In the genomic region with DNA sequence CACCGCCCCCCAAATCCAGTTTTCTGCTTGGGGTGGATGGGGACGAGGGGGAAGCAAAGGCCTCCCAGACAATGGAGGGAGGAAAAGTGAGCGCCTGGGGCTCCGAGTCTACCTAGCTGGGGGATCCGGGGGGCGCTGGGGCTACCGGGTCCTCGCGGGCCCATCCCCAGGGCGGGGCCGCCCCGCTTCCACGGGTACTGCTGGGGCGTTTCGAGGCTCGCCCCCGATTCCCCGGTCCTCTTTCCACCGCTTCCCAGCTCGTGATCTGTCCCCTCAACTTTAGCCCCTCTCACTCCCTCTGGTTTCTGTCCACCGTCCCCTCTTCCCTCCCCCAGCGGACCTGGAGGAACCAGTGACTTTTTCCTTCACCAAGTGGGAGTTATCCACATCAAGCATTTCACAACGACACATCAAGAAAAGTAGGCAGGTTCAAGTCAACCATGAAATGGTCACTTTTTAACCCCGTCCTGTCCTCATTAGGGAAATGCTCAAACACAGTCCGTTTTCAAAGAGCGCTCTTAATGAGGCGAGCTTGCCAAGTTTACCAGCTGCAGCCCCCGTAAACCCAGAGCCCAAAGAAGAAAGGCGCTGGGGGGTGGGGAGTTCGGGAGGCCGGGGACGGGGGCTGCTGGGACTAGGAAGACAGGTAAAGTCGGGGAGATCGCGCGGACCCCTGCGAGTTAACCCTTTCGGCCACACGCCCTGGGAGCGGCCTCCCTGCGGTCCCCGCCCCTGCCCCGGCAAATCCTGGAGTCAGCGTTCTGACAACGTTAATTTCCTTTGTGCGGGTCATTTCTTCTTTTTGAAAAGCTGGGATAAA, we compare ENCODE assay signal across 8 cellular contexts. TPM values are rescaled to one million over a fixed set of nuclear protein-coding genes. Genes with fewer than 3 reads are reported as not detected.
DNase-seq lines count a peak whose midpoint lies in the region; ATAC-seq, FAIRE-seq and TF ChIP-seq lines count a peak whose summit lies in the region.

No MANE protein-coding gene starts in this region.

- H3K4me1 ChIP-seq in fibroblast of lung (ENCODE audit: control insufficient read depth, extremely low read depth, insufficient read depth, low read length), result peaks cover 5% of the 10 kb centered on the region

- intact Hi-C loops in natural killer cell (cut with micrococcal nuclease), result no loop called here

- H4K20me1 ChIP-seq in fibroblast of lung (ENCODE audit: control insufficient read depth, extremely low read depth, insufficient read depth, low read length), result no peaks in the 10 kb centered on the region

- CTCF ChIA-PET in activated naive CD4-positive, alpha-beta T cell treated with anti-CD3 and anti-CD28 coated beads, Interleukin-2, amount 10 ng/mL, durations not matched to agents 7 days and 5 days (lab: Charles Lee), result no interaction called here

- no peaks in the 10 kb centered on the region for H3K36me3 ChIP-seq in fibroblast of lung (ENCODE audit: control insufficient read depth, insufficient read depth, low read length)

- no peak for DNase-seq in activated naive CD4-positive, alpha-beta T cell treated with anti-CD3 and anti-CD28 coated beads, Interleukin-2, amount 10 ng/mL, durations not matched to agents 7 days and 5 days
- no peak for DNase-seq in activated naive CD4-positive, alpha-beta T cell treated with Interleukin-2 at 50 U/mL for 16 hours
- DNase-seq in SW480 (ENCODE audit: low spot score), result peak; percentile 38
- peak; percentile 56 to 61 for DNase-seq in fibroblast of lung (ENCODE audit: low read depth in 2 of 2)
- DNase-seq in natural killer cell, result no peak
- DNase-seq in D721Med (ENCODE audit: insufficient read length, low spot score), result no peak
- no peak for DNase-seq in stimulated activated CD4-positive, alpha-beta T cell treated with anti-CD3 and anti-CD28 coated beads, Interleukin-4, amount 100 ng/mL, for 4 hours
- no peak for DNase-seq in HPDE6-E6E7 (ENCODE audit: extremely low spot score)

- ATAC-seq in natural killer cell, result no peak

- H3K4me2 ChIP-seq in fibroblast of lung (ENCODE audit: extremely low read depth, insufficient read depth, low read length), result peak overlapping the region; percentile 88

- peaks cover 9% of the 10 kb centered on the region for H3K36me3 Mint-ChIP-seq in activated naive CD4-positive, alpha-beta T cell treated with anti-CD3 and anti-CD28 coated beads, Interleukin-2, amount 10 ng/mL, durations not matched to agents 7 days and 5 days
- H3K36me3 Mint-ChIP-seq in natural killer cell, result no peaks in the 10 kb centered on the region

- no peaks in the 10 kb centered on the region for H3K9me3 Mint-ChIP-seq in activated naive CD4-positive, alpha-beta T cell treated with anti-CD3 and anti-CD28 coated beads, Interleukin-2, amount 10 ng/mL, durations not matched to agents 7 days and 5 days
- peaks cover 1 to 3% of the 10 kb centered on the region in 2 donors for H3K9me3 Mint-ChIP-seq in natural killer cell

- no peak for FAIRE-seq in D721Med (lab: Jason Lieb, UNC)

- H3K27ac Mint-ChIP-seq in activated naive CD4-positive, alpha-beta T cell treated with anti-CD3 and anti-CD28 coated beads, Interleukin-2, amount 10 ng/mL, durations not matched to agents 7 days and 5 days, result no peak overlapping the region
- peak overlapping the region in 1 of 2 donors; percentile 29 for H3K27ac Mint-ChIP-seq in natural killer cell

- peak overlapping the region; percentile 47 to 85 (median 57) for H3K4me3 ChIP-seq in fibroblast of lung (replicated peaks in 1 of 4; ENCODE audit: control extremely low read depth in 1 of 4, insufficient read depth in 1 of 4, low read depth in 3 of 4, low read length in 4 of 4)

- peaks cover 26% of the 10 kb centered on the region for H3K79me2 ChIP-seq in fibroblast of lung (ENCODE audit: control insufficient read depth, insufficient read depth, low read length)

- peak overlapping the region; percentile 26 for H3K27ac ChIP-seq in fibroblast of lung (ENCODE audit: insufficient read depth, low read length)

- peak overlapping the region; percentile 45 for H3K9ac ChIP-seq in fibroblast of lung (ENCODE audit: insufficient read depth, low read length)

- H3K27me3 Mint-ChIP-seq in activated naive CD4-positive, alpha-beta T cell treated with anti-CD3 and anti-CD28 coated beads, Interleukin-2, amount 10 ng/mL, durations not matched to agents 7 days and 5 days, result peaks cover 77% of the 10 kb centered on the region
- peaks cover 44 to 54% of the 10 kb centered on the region in 2 donors for H3K27me3 Mint-ChIP-seq in natural killer cell (ENCODE audit: low read depth in 2 of 2)

- peaks cover 21% of the 10 kb centered on the region for H3K4me1 Mint-ChIP-seq in activated naive CD4-positive, alpha-beta T cell treated with anti-CD3 and anti-CD28 coated beads, Interleukin-2, amount 10 ng/mL, durations not matched to agents 7 days and 5 days
- peaks cover 16 to 24% of the 10 kb centered on the region in 2 donors for H3K4me1 Mint-ChIP-seq in natural killer cell

- H2AFZ ChIP-seq in fibroblast of lung (ENCODE audit: low read length), result peak overlapping the region; percentile 63

- H3K9me3 ChIP-seq in fibroblast of lung (ENCODE audit: control insufficient read depth, insufficient read depth, low read depth, low read length), result no peaks in the 10 kb centered on the region

- H3K27me3 ChIP-seq in fibroblast of lung (ENCODE audit: control insufficient read depth, insufficient read depth, low read length), result no peaks in the 10 kb centered on the region

- TF ChIP-seq CTCF in fibroblast of lung (conservative IDR thresholded peaks at IDR 0.05 in 1 of 2, IDR thresholded peaks at IDR 0.05 in 1 of 2; ENCODE audit: low read depth in 1 of 2, low read length in 2 of 2) (no peak), natural killer cell (IDR thresholded peaks at IDR 0.05) (no peak), D721Med (IDR thresholded peaks at IDR 0.05; ENCODE audit: insufficient read depth, missing control alignments) (no peak)

- H3K4me3 Mint-ChIP-seq in activated naive CD4-positive, alpha-beta T cell treated with anti-CD3 and anti-CD28 coated beads, Interleukin-2, amount 10 ng/mL, durations not matched to agents 7 days and 5 days, result peak overlapping the region; percentile 58
- H3K4me3 Mint-ChIP-seq in natural killer cell, result peak overlapping the region; percentile 90

RNA-seq across cellular contexts. Expression of gene NFIB, which starts 2.0 kb away (rescaled TPM):
- total RNA-seq in fibroblast of lung (36.3 and 56.0 TPM in 2 replicates), natural killer cell (under 1 TPM in 2 of 3 donors, not detected in 1; 0.20 to 0.21 TPM)
- 29.3 and 46.5 TPM in 2 replicates for polyA plus RNA-seq in fibroblast of lung
- polyA plus RNA-seq in fibroblast of lung (2012), result 17.0 and 20.4 TPM in 2 replicates
- polyA minus RNA-seq in fibroblast of lung (ENCODE audit: low replicate concordance), result 69.4 and 157 TPM in 2 replicates

Comparison
In these comparisons a context has a peak if more than half of its experiments do, and no peak if none do; other contexts are left out.
1. DNase-seq: peak in SW480 (single experiment) and fibroblast of lung (2 of 2); none in activated naive CD4-positive, alpha-beta T cell treated with anti-CD3 and anti-CD28 coated beads, Interleukin-2, amount 10 ng/mL, durations not matched to agents 7 days and 5 days (single experiment), activated naive CD4-positive, alpha-beta T cell treated with Interleukin-2 at 50 U/mL for 16 hours (single experiment), natural killer cell (single experiment), D721Med (single experiment), stimulated activated CD4-positive, alpha-beta T cell treated with anti-CD3 and anti-CD28 coated beads, Interleukin-4, amount 100 ng/mL, for 4 hours (0 of 2) and HPDE6-E6E7 (single experiment).
2. RNA of gene NFIB, which starts 2.0 kb away (total RNA-seq): 36.3 to 56.0 TPM in fibroblast of lung; 0.20 to 0.21 TPM in natural killer cell; every median in the first group is over 10 times any median in the second.